In the genomic region with DNA sequence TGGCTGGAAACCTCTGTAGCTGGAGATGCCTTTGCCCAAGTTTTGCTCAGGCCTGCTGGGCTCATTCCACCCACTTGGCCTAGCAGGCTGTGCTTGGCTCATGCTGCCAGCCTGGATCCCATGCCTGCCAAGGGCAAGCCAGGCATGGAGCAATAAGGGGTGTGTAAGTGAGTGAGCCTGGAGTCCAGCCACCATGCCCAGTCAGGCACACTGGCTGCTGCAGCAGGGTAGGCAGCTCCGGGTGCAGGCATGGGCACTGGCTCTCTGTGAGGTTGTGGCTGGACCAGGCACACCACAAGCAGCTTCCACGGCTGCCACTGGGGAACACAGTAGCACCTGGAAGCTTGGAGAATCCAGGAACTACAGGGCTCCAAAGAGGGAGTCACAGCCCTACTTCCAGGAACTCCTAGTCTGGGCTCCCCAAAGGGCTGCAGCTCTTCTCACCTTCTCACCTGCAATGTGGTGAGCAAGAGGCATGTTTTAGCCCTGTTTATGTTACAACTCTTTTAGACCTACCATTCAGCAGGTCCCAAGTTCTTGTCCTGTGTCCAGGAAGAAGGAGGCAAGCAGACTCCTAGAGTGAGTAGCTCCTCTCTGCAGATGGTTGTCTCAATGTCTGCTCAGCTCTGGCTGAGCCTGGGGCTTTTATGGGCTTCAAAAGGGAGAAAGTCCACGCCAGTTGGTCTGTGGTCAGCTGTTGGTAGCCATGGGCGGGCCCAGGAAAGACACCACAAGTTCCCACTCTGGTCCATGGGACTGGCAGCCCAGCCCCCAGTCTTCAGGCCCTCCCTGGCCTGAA, we compare ENCODE assay signal across 17 cellular contexts.
DNase-seq lines count a peak whose midpoint lies in the region; ATAC-seq, FAIRE-seq and TF ChIP-seq lines count a peak whose summit lies in the region.
"Had no signal": no experiment of that assay in that cellular context is flagged by ENCODE, and none has a peak within 500 bp of the region (broad histone marks: within the 10 kb centered on the region; RNA-seq: fewer than 3 reads in every experiment).

No MANE protein-coding gene starts in this region.

- CTCF ChIA-PET in HepG2 (lab: Yijun Ruan, JAX; ENCODE audit: low intra/inter-chr PET ratio, low total read pairs): no interaction called here

- H4K20me1 ChIP-seq in HepG2 (ENCODE audit: insufficient read depth, low read length): no peaks in the 10 kb centered on the region

- intact Hi-C loops in HepG2 (cut with micrococcal nuclease; ENCODE audit: unreplicated experiment) (no loop called here), left cardiac atrium (cut with DNase I) (no loop called here)

- no peak for TF ChIP-seq CTCF in liver (IDR thresholded peaks at IDR 0.05; ENCODE audit: low read depth, low read length, missing input control)
- TF ChIP-seq CTCF in HepG2 (CRISPR knock-in tag; IDR thresholded peaks at IDR 0.05): no peak
- TF ChIP-seq CTCF in osteocyte (IDR thresholded peaks at IDR 0.05): no peak

- H3K9me3 Mint-ChIP-seq in osteocyte (ENCODE audit: unreplicated experiment): peaks cover 10% of the 10 kb centered on the region

- H3K36me3 ChIP-seq in liver (ENCODE audit: control insufficient read depth in 4 of 4, insufficient read depth in 3 of 4, low read depth in 1 of 4, low read length in 3 of 4) (no peaks in the 10 kb centered on the region), HepG2 (replicated peaks in 1 of 2; ENCODE audit: control insufficient read depth in 1 of 2, insufficient read depth in 2 of 2, low read length in 2 of 2) (no peaks in the 10 kb centered on the region)
- H3K36me3 ChIP-seq: breast epithelium had no signal

- no peaks in the 10 kb centered on the region for H3K4me1 Mint-ChIP-seq in osteocyte (ENCODE audit: unreplicated experiment)
- H3K4me1 Mint-ChIP-seq: activated CD4-positive, alpha-beta T cell treated with anti-CD3 and anti-CD28 coated beads, Interleukin-2, amount 10 ng/mL, durations not matched to agents 7 days and 5 days had no signal

- H3K9ac ChIP-seq in liver (ENCODE audit: low read depth in 1 of 2, low read length in 2 of 2): no peak overlapping the region
- no peak overlapping the region for H3K9ac ChIP-seq in HepG2 (ENCODE audit: insufficient read depth, low read depth, low read length)

- TF ChIP-seq POLR2A in HepG2 (IDR thresholded peaks at IDR 0.05; ENCODE audit: insufficient read depth in 1 of 2, low read depth in 2 of 2, low read length in 2 of 2): no peak
- TF ChIP-seq POLR2A in H54 (IDR thresholded peaks at IDR 0.05; ENCODE audit: low read depth, low read length): no peak

- no peaks in the 10 kb centered on the region for H3K79me2 ChIP-seq in HepG2 (ENCODE audit: insufficient read depth, low read length)

- WGBS in liver: 76% methylated on average over 4 of the region's 4 CpGs
- WGBS in HepG2 (ENCODE audit: low lambda C conversion rate): 10% methylated on average over 2 of the region's 4 CpGs

- no peaks in the 10 kb centered on the region for H3K27me3 Mint-ChIP-seq in osteocyte (ENCODE audit: unreplicated experiment)

- no peak overlapping the region for H3K27ac Mint-ChIP-seq in osteocyte (ENCODE audit: unreplicated experiment)
- H3K27ac Mint-ChIP-seq: activated CD4-positive, alpha-beta T cell treated with anti-CD3 and anti-CD28 coated beads, Interleukin-2, amount 10 ng/mL, durations not matched to agents 7 days and 5 days had no signal

- H3K27ac ChIP-seq in liver (ENCODE audit: low read depth in 1 of 2, low read length in 2 of 2): no peak overlapping the region
- no peak overlapping the region for H3K27ac ChIP-seq in HepG2 (ENCODE audit: extremely low read length, insufficient read depth, low read length)
- H3K27ac ChIP-seq: breast epithelium had no signal

- H3K4me3 ChIP-seq in liver (ENCODE audit: low read depth in 1 of 3, low read length in 3 of 3): no peak overlapping the region
- H3K4me3 ChIP-seq in HepG2 (replicated peaks in 1 of 3; ENCODE audit: insufficient read depth in 1 of 3, low read depth in 2 of 3, low read length in 3 of 3): no peak overlapping the region
- H3K4me3 ChIP-seq: breast epithelium, K562 had no signal

- no peak for TF ChIP-seq EP300 in HepG2 (IDR thresholded peaks at IDR 0.05; ENCODE audit: low read depth in 2 of 2, low read length in 2 of 2)
- no peak for TF ChIP-seq EP300 in HepG2 (CRISPR knock-in tag; IDR thresholded peaks at IDR 0.05; ENCODE audit: borderline replicate concordance)

- no peak; the same call in 2 of the 3 replicates for ATAC-seq in HepG2
- peak; percentile 94 to 97 for ATAC-seq in left cardiac atrium
- ATAC-seq in HG03520 (IDR thresholded peaks at IDR 0.05; ENCODE audit: unreplicated experiment): no peak
- ATAC-seq: K562 had no signal

- POLR2A ChIA-PET in HepG2 (lab: Yijun Ruan, JAX): no interaction called here

- no peak overlapping the region for H3K4me2 ChIP-seq in HepG2 (ENCODE audit: low read depth, low read length)

- no peak for DNase-seq in HepG2 (ENCODE audit: low spot score)
- DNase-seq in left cardiac atrium: peak; percentile 77
- DNase-seq in osteocyte (ENCODE audit: extremely low spot score, unreplicated experiment): peak; percentile 74
- DNase-seq in DMS153 (lab: John Stamatoyannopoulos, UW): no peak
- no peak for DNase-seq in NCI-H510A (lab: John Stamatoyannopoulos, UW)
- no peak for DNase-seq in H54 (ENCODE audit: insufficient read length, low spot score)
- DNase-seq: activated CD4-positive, alpha-beta T cell treated with anti-CD3 and anti-CD28 coated beads, Interleukin-2, amount 10 ng/mL, durations not matched to agents 7 days and 5 days; COR-L47; NCI-H1417; NCI-H524 treated with DMSO at 0.1 percent for 48 hours; T-helper 2 cell had no signal

- H3K4me1 ChIP-seq in liver (ENCODE audit: control insufficient read depth in 4 of 4, insufficient read depth in 4 of 4, low read length in 3 of 4): peaks cover 0 to 4% (median under 1%) of the 10 kb centered on the region in 4 donors
- H3K4me1 ChIP-seq in HepG2 (ENCODE audit: insufficient read depth, low read length): no peaks in the 10 kb centered on the region
- H3K4me1 ChIP-seq: breast epithelium had no signal

- FAIRE-seq in HepG2 (lab: Jason Lieb, UNC) (no peak), H54 (lab: Jason Lieb, UNC) (no peak)
- FAIRE-seq: A204.1, K562, RCC 7860 had no signal

- peaks cover 2 to 21% (median 14%) of the 10 kb centered on the region in 4 donors for H3K9me3 ChIP-seq in liver (ENCODE audit: control insufficient read depth in 4 of 4, low read length in 3 of 4)
- peaks cover 38% of the 10 kb centered on the region for H3K9me3 ChIP-seq in HepG2 (ENCODE audit: low read length)

- H2AFZ ChIP-seq in HepG2 (ENCODE audit: low read length): no peak overlapping the region

- in situ Hi-C loops in HepG2 (cut with HindIII; ENCODE audit: extremely low pct_ligation_motif_present, low pct_unique_long_range_greater_than_20kb): no loop called here

- H3K36me3 Mint-ChIP-seq in osteocyte (ENCODE audit: unreplicated experiment): peaks cover 2% of the 10 kb centered on the region

- H3K4me3 Mint-ChIP-seq in osteocyte (ENCODE audit: unreplicated experiment): no peak overlapping the region
- H3K4me3 Mint-ChIP-seq: activated CD4-positive, alpha-beta T cell treated with anti-CD3 and anti-CD28 coated beads, Interleukin-2, amount 10 ng/mL, durations not matched to agents 7 days and 5 days had no signal

- TF ChIP-seq RAD21 in liver (IDR thresholded peaks at IDR 0.05) (peak; percentile 40 to 59), HepG2 (CRISPR knock-in tag; IDR thresholded peaks at IDR 0.05) (no peak)

- BruUV-seq in HepG2 (replicated peaks; lab: Mats Ljungman, UMichigan): no TSS peak

- H3K27me3 ChIP-seq in liver (ENCODE audit: control insufficient read depth in 4 of 4, insufficient read depth in 4 of 4, low read length in 3 of 4) (no peaks in the 10 kb centered on the region), HepG2 (ENCODE audit: control insufficient read depth in 1 of 2, insufficient read depth in 2 of 2, low read length in 2 of 2) (0 out of 5 replicates have a peak, but pooled peaks cover 0 to 5% of the 10 kb centered on the region in 2 experiments)
- H3K27me3 ChIP-seq: breast epithelium had no signal

TF ChIP-seq in liver, 16 proteins besides CTCF, POLR2A, EP300 and RAD21:
- TF ChIP-seq HNF4A (conservative IDR thresholded peaks at IDR 0.05) (peak; percentile 27 to 49), HNF4G (IDR thresholded peaks at IDR 0.05) (no peak), SP1 (IDR thresholded peaks at IDR 0.05) (peak; percentile 17), RXRA (IDR thresholded peaks at IDR 0.05) (peak in 1 of 2 donors; percentile 23)

TF ChIP-seq in HepG2, 621 proteins besides CTCF, POLR2A, EP300 and RAD21:
- TF ChIP-seq RXRB (CRISPR knock-in tag; IDR thresholded peaks at IDR 0.05; ENCODE audit: borderline replicate concordance): no peak

Comparison
In these comparisons a context has a peak if more than half of its experiments do, and no peak if none do; other contexts are left out.
1. ATAC-seq: peak in left cardiac atrium (2 of 2); none in HepG2 (single experiment) and HG03520 (single experiment).
2. DNase-seq: peak in left cardiac atrium (single experiment) and osteocyte (single experiment); none in HepG2 (single experiment), DMS153 (single experiment), NCI-H510A (single experiment) and H54 (single experiment).